ENCODE assay signal across 7 cellular contexts in the genomic region with DNA sequence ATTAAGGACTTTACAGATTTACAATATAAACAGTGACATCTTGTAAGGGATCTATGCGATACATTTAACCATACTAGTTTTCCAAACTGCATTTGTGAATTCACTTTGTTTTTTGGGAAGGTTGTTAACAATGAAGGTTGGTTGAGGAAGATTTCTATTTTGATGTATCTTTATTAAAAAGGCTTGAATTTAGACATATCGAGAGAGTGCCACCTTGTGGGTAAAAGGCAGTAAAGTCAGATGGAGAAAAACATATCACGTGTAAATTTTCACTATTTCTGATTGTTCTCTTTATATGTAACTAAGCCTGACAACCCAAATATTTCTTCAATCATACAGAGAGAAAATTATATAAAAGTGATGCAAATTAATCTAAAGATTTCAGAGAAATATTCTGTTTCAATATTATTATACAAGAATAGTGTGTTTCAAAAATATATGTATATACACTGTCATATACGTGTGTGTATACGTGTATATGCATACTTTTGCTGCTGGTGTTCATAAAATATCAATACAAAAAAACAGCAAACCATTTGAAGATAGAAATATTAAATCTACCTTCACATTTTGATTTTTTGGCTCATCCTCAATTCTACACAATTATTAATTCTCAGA.
DNase-seq lines count a peak whose midpoint lies in the region; ATAC-seq and TF ChIP-seq lines count a peak whose summit lies in the region.

No MANE protein-coding gene starts in this region.

- peak; percentile 23 for DNase-seq in NB4 (ENCODE audit: low read depth)
- no peak for DNase-seq in endothelial cell (ENCODE audit: low spot score)
- peak; percentile 17 for DNase-seq in putamen (ENCODE audit: low spot score)
- no peak for DNase-seq in NCI-H82 treated with DMSO at 0.1 percent for 48 hours (lab: John Stamatoyannopoulos, UW; ENCODE audit: unreplicated experiment)

- no peaks in the 10 kb centered on the region for H3K27me3 Mint-ChIP-seq in endothelial cell (ENCODE audit: unreplicated experiment)

- no peak overlapping the region for H3K4me3 Mint-ChIP-seq in endothelial cell (ENCODE audit: unreplicated experiment)

- H3K4me1 Mint-ChIP-seq in endothelial cell (ENCODE audit: unreplicated experiment) = no peaks in the 10 kb centered on the region

- ATAC-seq in GM19395 (IDR thresholded peaks at IDR 0.05; ENCODE audit: unreplicated experiment) = no peak
- no peak for ATAC-seq in GM18505 (IDR thresholded peaks at IDR 0.05; ENCODE audit: unreplicated experiment)

- no peak for TF ChIP-seq POLR2A in NB4 (IDR thresholded peaks at IDR 0.05; ENCODE audit: extremely low read depth, insufficient read length)
- no peak for TF ChIP-seq POLR2A in GM18505 (IDR thresholded peaks at IDR 0.05; ENCODE audit: borderline replicate concordance, extremely low read depth, insufficient read depth, insufficient read length)

- H3K4me3 ChIP-seq in GM12875 (ENCODE audit: low read depth, low read length) (no peak overlapping the region), NB4 (ENCODE audit: low read depth, low read length) (no peak overlapping the region)

- no peaks in the 10 kb centered on the region for H3K9me3 Mint-ChIP-seq in endothelial cell (ENCODE audit: unreplicated experiment)

- H3K27ac Mint-ChIP-seq in endothelial cell (ENCODE audit: unreplicated experiment) = no peak overlapping the region

- H3K36me3 Mint-ChIP-seq in endothelial cell (ENCODE audit: low read depth, unreplicated experiment) = no peaks in the 10 kb centered on the region

- TF ChIP-seq CTCF in GM12875 (IDR thresholded peaks at IDR 0.05; ENCODE audit: borderline replicate concordance, insufficient read depth, low read depth, low read length) (0 out of 2 replicates have a peak, but pooled peaks have one; percentile 22), NB4 (IDR thresholded peaks at IDR 0.05; ENCODE audit: low read depth, low read length) (peak; percentile 35), endothelial cell (IDR thresholded peaks at IDR 0.05; ENCODE audit: unreplicated experiment) (peak; percentile 53)

Comparison
In these comparisons a context has a peak if more than half of its experiments do, and no peak if none do; other contexts are left out.
1. DNase-seq: peak in NB4 (single experiment) and putamen (single experiment); none in endothelial cell (single experiment) and NCI-H82 treated with DMSO at 0.1 percent for 48 hours (single experiment).
2. Peak in every context shown above with its lines, with median percentiles within 50 percentile points of each other: CTCF ChIP-seq.